9 cellular contexts compared by ENCODE assay signal in genomic region chr2:149715005-149715592, GRCh38.
A peak's percentile ranks its signal among the peaks of the same experiment; 100 is the strongest.
DNase-seq lines count a peak whose midpoint lies in the region; ATAC-seq and TF ChIP-seq lines count a peak whose summit lies in the region.
"Had no signal": no experiment of that assay in that cellular context is flagged by ENCODE, and none has a peak within 500 bp of the region (broad histone marks: within the 10 kb centered on the region; RNA-seq: fewer than 3 reads in every experiment).

No MANE protein-coding gene starts in this region.

- H3K27me3 ChIP-seq in HAP-1 (ENCODE audit: low read depth), result no peaks in the 10 kb centered on the region
- no peaks in the 10 kb centered on the region for H3K27me3 ChIP-seq in OCI-LY1 (ENCODE audit: insufficient read depth, low read length)
- no peaks in the 10 kb centered on the region for H3K27me3 ChIP-seq in uterus

- H3K36me3 ChIP-seq in HAP-1 (replicated peaks) (no peaks in the 10 kb centered on the region), OCI-LY1 (ENCODE audit: insufficient read depth, low read length) (no peaks in the 10 kb centered on the region), uterus (no peaks in the 10 kb centered on the region)

- no peaks in the 10 kb centered on the region for H3F3A ChIP-seq in OCI-LY1 (ENCODE audit: insufficient read depth, low read length)

- CTCF ChIA-PET in GM10248 (lab: Yijun Ruan, JAX), result interaction anchor here (0.6 kb wide), 1 partner anchor 120 kb away, joined by 3 read pairs; no protein-coding TSS in a partner anchor

- H3K9me3 ChIP-seq in HAP-1 (no peaks in the 10 kb centered on the region), OCI-LY1 (ENCODE audit: low read length) (no peaks in the 10 kb centered on the region), uterus (peaks cover 0 to 3% of the 10 kb centered on the region in 2 donors)

- TF ChIP-seq CTCF in GM10248 (IDR thresholded peaks at IDR 0.05; ENCODE audit: control extremely low read depth, extremely low read depth, low read depth, missing control alignments) (peak; percentile 24), OCI-LY1 (IDR thresholded peaks at IDR 0.05; ENCODE audit: low read length) (peak; percentile 48; the same call in 1 of the 2 replicates), fibroblast of pulmonary artery (IDR thresholded peaks at IDR 0.05; ENCODE audit: low read length, missing control alignments) (peak; percentile 90), uterus (IDR thresholded peaks at IDR 0.05) (peak in 1 of 4 experiments; percentile 5)

- H3K79me2 ChIP-seq in OCI-LY1 (ENCODE audit: insufficient read depth, low read length), result no peaks in the 10 kb centered on the region

- TF ChIP-seq POLR2A in uterus (IDR thresholded peaks at IDR 0.05), result no peak

- no peak for ATAC-seq in HG03045 (IDR thresholded peaks at IDR 0.05; ENCODE audit: unreplicated experiment)

- H4K20me1 ChIP-seq in OCI-LY1 (ENCODE audit: insufficient read depth, low read length), result no peaks in the 10 kb centered on the region

- in situ Hi-C loops in HAP-1 (cut with MboI; ENCODE audit: low sequenced_read_pairs), result no loop called here

- H3K4me1 ChIP-seq in HAP-1, result no peaks in the 10 kb centered on the region
- H3K4me1 ChIP-seq in OCI-LY1 (ENCODE audit: insufficient read depth, low read length, severe bottlenecking), result no peaks in the 10 kb centered on the region
- no peaks in the 10 kb centered on the region for H3K4me1 ChIP-seq in uterus

- POLR2A ChIA-PET in GM10248 (lab: Yijun Ruan, JAX), result no interaction called here

- no peak overlapping the region for H2AFZ ChIP-seq in OCI-LY1 (ENCODE audit: low read length)

- H3K4me3 ChIP-seq in HAP-1 (no peak overlapping the region), OCI-LY1 (ENCODE audit: low read depth, low read length, poor library complexity, severe bottlenecking) (no peak overlapping the region), fibroblast of pulmonary artery (replicated peaks; ENCODE audit: low read depth, low read length) (no peak overlapping the region), uterus (no peak overlapping the region)

- H3K9ac ChIP-seq in OCI-LY1 (ENCODE audit: low read length), result no peak overlapping the region

- intact Hi-C loops in uterus (cut with DNase I; ENCODE audit: low total_unique reads), result no loop called here

- no peak overlapping the region for H3K4me2 ChIP-seq in OCI-LY1 (ENCODE audit: low read length)

- H3K27ac ChIP-seq in OCI-LY1 (ENCODE audit: low read depth, low read length, poor library complexity, severe bottlenecking) (no peak overlapping the region), uterus (no peak overlapping the region)

- no peaks in the 10 kb centered on the region for H3K9me2 ChIP-seq in OCI-LY1 (ENCODE audit: low read depth, low read length)

- DNase-seq in GM10248 (ENCODE audit: extremely low spot score), result no peak
- peak; percentile 45 to 54 for DNase-seq in HAP-1 (ENCODE audit: low spot score in 2 of 2)
- DNase-seq in fibroblast of pulmonary artery (ENCODE audit: low read depth), result peak; percentile 78
- no peak for DNase-seq in NCI-H2081 treated with DMSO at 0.1 percent for 48 hours (lab: John Stamatoyannopoulos, UW)
- no peak for DNase-seq in activated CD4-positive, CD25-positive, alpha-beta regulatory T cell treated with anti-CD3 and anti-CD28 coated beads, Interleukin-2, amount 50 U/mL, for 72 hours
- DNase-seq in uterus, result no peak
- DNase-seq: activated B cell treated with CpG ODN at 0.5 μM for 24 hours had no signal

Comparison
In these comparisons a context has a peak if more than half of its experiments do, and no peak if none do; other contexts are left out.
1. DNase-seq: peak in HAP-1 (2 of 2) and fibroblast of pulmonary artery (single experiment); none in GM10248 (single experiment), NCI-H2081 treated with DMSO at 0.1 percent for 48 hours (single experiment), activated CD4-positive, CD25-positive, alpha-beta regulatory T cell treated with anti-CD3 and anti-CD28 coated beads, Interleukin-2, amount 50 U/mL, for 72 hours (single experiment) and uterus (0 of 2).